In the genomic region with DNA sequence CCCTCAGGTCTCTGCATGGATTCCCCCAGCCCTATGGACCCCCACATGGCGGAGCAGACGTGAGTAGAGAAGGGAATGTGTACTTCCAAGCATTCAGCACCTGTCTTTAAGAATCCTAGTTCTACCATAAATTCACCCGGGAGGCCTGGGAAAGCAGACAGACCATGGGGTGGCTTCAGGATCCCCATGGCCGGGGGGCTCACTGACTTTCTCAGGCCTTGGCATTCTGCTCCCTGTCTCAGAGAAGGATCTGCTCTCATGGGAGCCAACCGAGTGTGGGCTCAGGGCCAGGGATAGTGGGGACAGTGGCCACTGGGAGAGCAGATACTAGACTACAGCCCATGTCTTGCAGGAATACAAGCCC, we compare ENCODE assay signal across 10 cellular contexts. TPM values are rescaled to one million over a fixed set of nuclear protein-coding genes. Genes with fewer than 3 reads are reported as not detected.
DNase-seq lines count a peak whose midpoint lies in the region; ATAC-seq and TF ChIP-seq lines count a peak whose summit lies in the region.
"Had no signal": no experiment of that assay in that cellular context is flagged by ENCODE, and none has a peak within 500 bp of the region (broad histone marks: within the 10 kb centered on the region; RNA-seq: fewer than 3 reads in every experiment).

No MANE protein-coding gene starts in this region.

- no peaks in the 10 kb centered on the region for H3K27me3 ChIP-seq in hepatocyte
- no peaks in the 10 kb centered on the region for H3K27me3 ChIP-seq in spleen (replicated peaks in 1 of 7)

- no peaks in the 10 kb centered on the region for H3K9me2 ChIP-seq in hepatocyte (replicated peaks; ENCODE audit: insufficient read depth)

- 91% methylated on average over 5 of the region's 5 CpGs for WGBS in hepatocyte (ENCODE audit: low lambda C conversion rate, missing lambda C conversion rate)
- WGBS in spleen, 5 donors = 60 to 91% (median 84%) methylated on average over 5 of the region's 5 CpGs

- intact Hi-C loops in activated CD8-positive, alpha-beta T cell treated with anti-CD3 and anti-CD28 coated beads for 36 hours (cut with micrococcal nuclease) = no loop called here
- intact Hi-C loops in spleen (cut with DNase I; ENCODE audit: low total_unique reads) = loop anchor here (10.0 kb wide), 1 partner anchor 56 kb away; no protein-coding TSS in a partner anchor

- H3K4me2 ChIP-seq in hepatocyte = peak overlapping the region; percentile 90

- no peak overlapping the region for H2AFZ ChIP-seq in hepatocyte

- H3K36me3 Mint-ChIP-seq in T-helper 1 cell treated with Interleukin-12 subunit alpha and Interleukin-12 subunit beta and Interleukin-4 antibody, amounts not matched to agents 30 μg/mL and 1 μg/mL, for 36 hours (ENCODE audit: low read depth) = peaks cover 57% of the 10 kb centered on the region
- H3K36me3 Mint-ChIP-seq in activated CD8-positive, alpha-beta T cell treated with anti-CD3 and anti-CD28 coated beads for 36 hours (ENCODE audit: low read depth) = peaks cover 59% of the 10 kb centered on the region

- no peak for ATAC-seq in activated CD8-positive, alpha-beta T cell treated with anti-CD3 and anti-CD28 coated beads for 36 hours

- H3K9me3 Mint-ChIP-seq in T-helper 1 cell treated with Interleukin-12 subunit alpha and Interleukin-12 subunit beta and Interleukin-4 antibody, amounts not matched to agents 30 μg/mL and 1 μg/mL, for 36 hours = no peaks in the 10 kb centered on the region
- H3K9me3 Mint-ChIP-seq in activated CD8-positive, alpha-beta T cell treated with anti-CD3 and anti-CD28 coated beads for 36 hours = no peaks in the 10 kb centered on the region

- TF ChIP-seq CTCF in activated CD8-positive, alpha-beta T cell treated with anti-CD3 and anti-CD28 coated beads for 36 hours (IDR thresholded peaks at IDR 0.05) = no peak
- TF ChIP-seq CTCF in hepatocyte (IDR thresholded peaks at IDR 0.05; ENCODE audit: poor library complexity) (no peak), spleen (IDR thresholded peaks at IDR 0.05 in 8 of 11, conservative IDR thresholded peaks at IDR 0.05 in 3 of 11) (no peak), coronary artery (IDR thresholded peaks at IDR 0.05) (no peak)

- H3K27ac Mint-ChIP-seq in T-helper 1 cell treated with Interleukin-12 subunit alpha and Interleukin-12 subunit beta and Interleukin-4 antibody, amounts not matched to agents 30 μg/mL and 1 μg/mL, for 36 hours = peak overlapping the region; percentile 92
- peak overlapping the region; percentile 93 for H3K27ac Mint-ChIP-seq in activated CD8-positive, alpha-beta T cell treated with anti-CD3 and anti-CD28 coated beads for 36 hours

- CTCF ChIA-PET in activated CD8-positive, alpha-beta T cell treated with anti-CD3 and anti-CD28 coated beads for 36 hours (lab: Charles Lee) = interaction anchor here (1.7 kb wide), 1 partner anchor 14 kb away, joined by 5 read pairs; no protein-coding TSS in a partner anchor

- DNase-seq in T-helper 1 cell (no peak), hepatocyte (ENCODE audit: low spot score) (no peak), spleen (peak; percentile 62), 8988T (no peak), NCI-H2107 treated with DMSO at 0.1 percent for 48 hours (lab: John Stamatoyannopoulos, UW; ENCODE audit: unreplicated experiment) (no peak), coronary artery (ENCODE audit: low spot score) (no peak)
- no peak for DNase-seq in activated CD8-positive, alpha-beta T cell treated with anti-CD3 and anti-CD28 coated beads for 36 hours
- DNase-seq: NCI-H1417 treated with DMSO at 0.1 percent for 48 hours had no signal

- H3K27me3 Mint-ChIP-seq in T-helper 1 cell treated with Interleukin-12 subunit alpha and Interleukin-12 subunit beta and Interleukin-4 antibody, amounts not matched to agents 30 μg/mL and 1 μg/mL, for 36 hours (ENCODE audit: low read depth) = no peaks in the 10 kb centered on the region
- no peaks in the 10 kb centered on the region for H3K27me3 Mint-ChIP-seq in activated CD8-positive, alpha-beta T cell treated with anti-CD3 and anti-CD28 coated beads for 36 hours

- H3K27ac ChIP-seq in hepatocyte = peak overlapping the region; percentile 79
- H3K27ac ChIP-seq in spleen = peak overlapping the region; percentile 51 to 99 (median 96)
- no peak overlapping the region for H3K27ac ChIP-seq in coronary artery

- no peaks in the 10 kb centered on the region for H4K20me1 ChIP-seq in hepatocyte (ENCODE audit: insufficient read depth, poor library complexity, severe bottlenecking)

- H3K4me1 ChIP-seq in hepatocyte (ENCODE audit: insufficient read depth) (peaks cover 33% of the 10 kb centered on the region), spleen (peaks cover 36 to 90% (median 82%) of the 10 kb centered on the region in 6 donors)

- peak overlapping the region; percentile 98 for H3K4me3 Mint-ChIP-seq in T-helper 1 cell treated with Interleukin-12 subunit alpha and Interleukin-12 subunit beta and Interleukin-4 antibody, amounts not matched to agents 30 μg/mL and 1 μg/mL, for 36 hours
- peak overlapping the region; percentile 99 for H3K4me3 Mint-ChIP-seq in activated CD8-positive, alpha-beta T cell treated with anti-CD3 and anti-CD28 coated beads for 36 hours

- H3K36me3 ChIP-seq in hepatocyte (replicated peaks; ENCODE audit: insufficient read depth, low read depth) (no peaks in the 10 kb centered on the region), spleen (peaks cover 0 to 52% (median 31%) of the 10 kb centered on the region in 6 donors)

- POLR2A ChIA-PET in activated CD8-positive, alpha-beta T cell treated with anti-CD3 and anti-CD28 coated beads for 36 hours (lab: Charles Lee) = interaction anchor here (2.1 to 4.6 kb wide), 2 partner anchors 13 to 22 kb away, joined by 6 to 42 read pairs; a partner anchor contains a TSS

- H3K79me2 ChIP-seq in hepatocyte = peaks cover 22% of the 10 kb centered on the region

- H3K9me3 ChIP-seq in hepatocyte (ENCODE audit: low read depth) (no peaks in the 10 kb centered on the region), spleen (no peaks in the 10 kb centered on the region)

- H3K4me3 ChIP-seq in hepatocyte = no peak overlapping the region
- peak overlapping the region in 4 of 8 donors; percentile 59 to 87 (median 62) for H3K4me3 ChIP-seq in spleen
- no peak overlapping the region for H3K4me3 ChIP-seq in coronary artery

- H3K4me1 Mint-ChIP-seq in T-helper 1 cell treated with Interleukin-12 subunit alpha and Interleukin-12 subunit beta and Interleukin-4 antibody, amounts not matched to agents 30 μg/mL and 1 μg/mL, for 36 hours (ENCODE audit: low read depth) = peaks cover 51% of the 10 kb centered on the region
- peaks cover 56% of the 10 kb centered on the region for H3K4me1 Mint-ChIP-seq in activated CD8-positive, alpha-beta T cell treated with anti-CD3 and anti-CD28 coated beads for 36 hours (ENCODE audit: low read depth)

- no peak for TF ChIP-seq POLR2A in spleen (IDR thresholded peaks at IDR 0.05)

RNA-seq across cellular contexts. Expression of a gene that starts 2.3 kb away (rescaled TPM):
- 10 to 100 TPM; 66.9 to 67.1 TPM for total RNA-seq in activated CD8-positive, alpha-beta T cell treated with anti-CD3 and anti-CD28 coated beads for 36 hours
- 15.1 and 15.7 TPM in 2 replicates for total RNA-seq in hepatocyte
- polyA plus RNA-seq in hepatocyte = 20.0 and 21.9 TPM in 2 replicates
- total RNA-seq in spleen = 10 to 100 TPM; 48.3 to 67.7 (median 55.1) TPM
- 10 to 100 TPM; 22.8 to 45.8 (median 42.9) TPM for polyA plus RNA-seq in spleen

RNA-seq across cellular contexts. Expression of a gene that starts 11.8 kb away (rescaled TPM):
- 10 to 100 TPM; 35.0 to 35.4 TPM for total RNA-seq in activated CD8-positive, alpha-beta T cell treated with anti-CD3 and anti-CD28 coated beads for 36 hours
- total RNA-seq in hepatocyte (40.9 and 46.7 TPM in 2 replicates), spleen (10 to 100 TPM; 41.8 to 84.7 (median 57.9) TPM)
- polyA plus RNA-seq in hepatocyte (17.6 and 21.2 TPM in 2 replicates), spleen (10 to 100 TPM; 24.8 to 56.9 (median 29.3) TPM)

RNA-seq across cellular contexts. Expression of a gene that starts 17.1 kb away (rescaled TPM):
- total RNA-seq in activated CD8-positive, alpha-beta T cell treated with anti-CD3 and anti-CD28 coated beads for 36 hours = under 1 TPM in 1 of 2 experiments, not detected in 1; 0.23 TPM
- total RNA-seq in hepatocyte = 0.63 TPM in 1 of 2 replicates, not detected in the other
- 0.51 TPM in 1 of 2 replicates, not detected in the other for polyA plus RNA-seq in hepatocyte
- not detected for total RNA-seq in spleen
- polyA plus RNA-seq in spleen = under 1 TPM in 2 of 3 donors, not detected in 1; 0.06 to 0.11 TPM
- total RNA-seq: urinary bladder had no signal

RNA-seq across cellular contexts. Expression of a gene that starts 22.0 kb away (rescaled TPM):
- 1 to 10 TPM; 7.4 to 8.6 TPM for total RNA-seq in activated CD8-positive, alpha-beta T cell treated with anti-CD3 and anti-CD28 coated beads for 36 hours
- total RNA-seq in hepatocyte (13.8 and 15.9 TPM in 2 replicates), spleen (10 to 100 TPM; 11.1 to 19.0 (median 17.1) TPM)
- polyA plus RNA-seq in hepatocyte (19.7 and 21.8 TPM in 2 replicates), spleen (1 to 10 TPM; 5.3 to 9.6 (median 5.6) TPM)

RNA-seq across cellular contexts. Expression of a gene that starts 30.8 kb away (rescaled TPM):
- total RNA-seq in activated CD8-positive, alpha-beta T cell treated with anti-CD3 and anti-CD28 coated beads for 36 hours = 10 to 100 TPM; 62.5 to 66.6 TPM
- 9.6 and 11.7 TPM in 2 replicates for total RNA-seq in hepatocyte
- 31.7 and 36.0 TPM in 2 replicates for polyA plus RNA-seq in hepatocyte
- 10 to 100 TPM; 29.4 to 42.4 (median 35.1) TPM for total RNA-seq in spleen
- 10 to 100 TPM; 31.3 to 55.5 (median 36.8) TPM for polyA plus RNA-seq in spleen

Comparison
In these comparisons a context has a peak if more than half of its experiments do, and no peak if none do; other contexts are left out.
1. H3K27ac ChIP-seq: peak in hepatocyte (single experiment) and spleen (8 of 8); none in coronary artery (0 of 2).